In genomic region chr3:51721062-51721745, GRCh38 we compare ENCODE assay signal across 1 cellular context.
TF ChIP-seq lines count a peak whose summit lies in the region.

No MANE protein-coding gene starts in this region.

TF ChIP-seq in K562, 482 proteins besides CTCF, POLR2A, EP300 and RAD21 (continued from another document):
- TF ChIP-seq MGA (IDR thresholded peaks at IDR 0.05) (peak; percentile 58), CEBPG (CRISPR knock-in tag; IDR thresholded peaks at IDR 0.05) (no peak), CEBPG (tag; conservative IDR thresholded peaks at IDR 0.05 in 1 of 2, IDR thresholded peaks at IDR 0.05 in 1 of 2) (peak in 1 of 2 experiments; percentile 61; a peak in 2 of 4 replicates), SPI1 (IDR thresholded peaks at IDR 0.05; ENCODE audit: borderline replicate concordance, low read depth, low read length) (peak; percentile 17; the same call in 1 of the 2 replicates)
